1 cellular context compared by ENCODE assay signal in genomic region chr5:179820483-179821297, GRCh38.
TF ChIP-seq lines count a peak whose summit lies in the region.

Gene SQSTM1 (plus strand): TSS chr5:179820905. CDS start chr5:179820937, 32 bp downstream.

TF ChIP-seq in A549, 52 proteins besides CTCF, POLR2A, EP300 and RAD21 (continued from another document):
- TF ChIP-seq, protein P1, sequence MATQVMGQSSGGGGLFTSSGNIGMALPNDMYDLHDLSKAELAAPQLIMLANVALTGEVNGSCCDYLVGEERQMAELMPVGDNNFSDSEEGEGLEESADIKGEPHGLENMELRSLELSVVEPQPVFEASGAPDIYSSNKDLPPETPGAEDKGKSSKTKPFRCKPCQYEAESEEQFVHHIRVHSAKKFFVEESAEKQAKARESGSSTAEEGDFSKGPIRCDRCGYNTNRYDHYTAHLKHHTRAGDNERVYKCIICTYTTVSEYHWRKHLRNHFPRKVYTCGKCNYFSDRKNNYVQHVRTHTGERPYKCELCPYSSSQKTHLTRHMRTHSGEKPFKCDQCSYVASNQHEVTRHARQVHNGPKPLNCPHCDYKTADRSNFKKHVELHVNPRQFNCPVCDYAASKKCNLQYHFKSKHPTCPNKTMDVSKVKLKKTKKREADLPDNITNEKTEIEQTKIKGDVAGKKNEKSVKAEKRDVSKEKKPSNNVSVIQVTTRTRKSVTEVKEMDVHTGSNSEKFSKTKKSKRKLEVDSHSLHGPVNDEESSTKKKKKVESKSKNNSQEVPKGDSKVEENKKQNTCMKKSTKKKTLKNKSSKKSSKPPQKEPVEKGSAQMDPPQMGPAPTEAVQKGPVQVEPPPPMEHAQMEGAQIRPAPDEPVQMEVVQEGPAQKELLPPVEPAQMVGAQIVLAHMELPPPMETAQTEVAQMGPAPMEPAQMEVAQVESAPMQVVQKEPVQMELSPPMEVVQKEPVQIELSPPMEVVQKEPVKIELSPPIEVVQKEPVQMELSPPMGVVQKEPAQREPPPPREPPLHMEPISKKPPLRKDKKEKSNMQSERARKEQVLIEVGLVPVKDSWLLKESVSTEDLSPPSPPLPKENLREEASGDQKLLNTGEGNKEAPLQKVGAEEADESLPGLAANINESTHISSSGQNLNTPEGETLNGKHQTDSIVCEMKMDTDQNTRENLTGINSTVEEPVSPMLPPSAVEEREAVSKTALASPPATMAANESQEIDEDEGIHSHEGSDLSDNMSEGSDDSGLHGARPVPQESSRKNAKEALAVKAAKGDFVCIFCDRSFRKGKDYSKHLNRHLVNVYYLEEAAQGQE (IDR thresholded peaks at IDR 0.05), result peak; percentile 52; the same call in 1 of the 2 replicates
- TF ChIP-seq ZC3H11A (IDR thresholded peaks at IDR 0.05) (no peak), ZFP36 (IDR thresholded peaks at IDR 0.05; ENCODE audit: borderline replicate concordance, partially characterized antibody) (no peak), JUN (IDR thresholded peaks at IDR 0.05) (peak; percentile 99), PBX3 (IDR thresholded peaks at IDR 0.05) (peak; percentile 54; the same call in 1 of the 2 replicates), RNF2 (IDR thresholded peaks at IDR 0.05; ENCODE audit: borderline replicate concordance, low read depth) (no peak), HDAC2 (IDR thresholded peaks at IDR 0.05) (no peak), HEYL (CRISPR knock-in tag; IDR thresholded peaks at IDR 0.05) (no peak; the same call in 1 of the 2 replicates), USF2 (IDR thresholded peaks at IDR 0.05) (no peak), TFCP2L1 (CRISPR knock-in tag; IDR thresholded peaks at IDR 0.05) (no peak; the same call in 1 of the 2 replicates), EHMT2 (IDR thresholded peaks at IDR 0.05; ENCODE audit: low read depth) (no peak), RFX5 (IDR thresholded peaks at IDR 0.05) (no peak), HOXA7 (CRISPR knock-in tag; IDR thresholded peaks at IDR 0.05) (no peak), FOSL2 (IDR thresholded peaks at IDR 0.05) (no peak), FOSL2 (CRISPR knock-in tag; IDR thresholded peaks at IDR 0.05) (peak; percentile 62), SMC3 (IDR thresholded peaks at IDR 0.05) (no peak), MAFK (IDR thresholded peaks at IDR 0.05; ENCODE audit: partially characterized antibody) (peak; percentile 100), ZSCAN20 (CRISPR knock-in tag; IDR thresholded peaks at IDR 0.05) (no peak; the same call in none of the 2 replicates), E2F6 (IDR thresholded peaks at IDR 0.05; ENCODE audit: borderline replicate concordance, low read depth) (no peak), FOXS1 (CRISPR knock-in tag; IDR thresholded peaks at IDR 0.05) (no peak; the same call in 1 of the 2 replicates), CBX2 (IDR thresholded peaks at IDR 0.05; ENCODE audit: borderline replicate concordance, low read depth) (no peak), CHD2 (IDR thresholded peaks at IDR 0.05; ENCODE audit: low read length, partially characterized antibody) (peak; percentile 34), ATOH8 (CRISPR knock-in tag; IDR thresholded peaks at IDR 0.05; ENCODE audit: low read depth) (0 out of 2 replicates have a peak, but pooled peaks have one; percentile 1), MAZ (IDR thresholded peaks at IDR 0.05; ENCODE audit: borderline replicate concordance, low read depth, low read length) (no peak), TP53 (CRISPR knock-in tag; IDR thresholded peaks at IDR 0.05) (peak; percentile 93), KDM1A (IDR thresholded peaks at IDR 0.05; ENCODE audit: low read depth) (no peak), SREBF2 (IDR thresholded peaks at IDR 0.05) (no peak), EHF (CRISPR knock-in tag; IDR thresholded peaks at IDR 0.05) (no peak), NFE2L2 (conservative IDR thresholded peaks at IDR 0.05; ENCODE audit: low read length) (peak; percentile 99), NPAS2 (CRISPR knock-in tag; IDR thresholded peaks at IDR 0.05; ENCODE audit: borderline replicate concordance) (0 out of 2 replicates have a peak, but pooled peaks have one; percentile 2)
